In genomic region chr2:170928036-170928823, GRCh38 we compare ENCODE assay signal across 8 cellular contexts. TPM values are rescaled to one million over a fixed set of nuclear protein-coding genes. Genes with fewer than 3 reads are reported as not detected.
DNase-seq lines count a peak whose midpoint lies in the region; ATAC-seq, FAIRE-seq and TF ChIP-seq lines count a peak whose summit lies in the region.

No MANE protein-coding gene starts in this region.

- H4K20me1 ChIP-seq in endothelial cell of umbilical vein (replicated peaks; ENCODE audit: control insufficient read depth, extremely low read depth, insufficient read depth, low read length) = peaks cover 5% of the 10 kb centered on the region

- H3K4me3 Mint-ChIP-seq in HFFc6 (peak overlapping the region; percentile 88), nephron progenitor cell (peak overlapping the region; percentile 91)

- H3K4me2 ChIP-seq in endothelial cell of umbilical vein (ENCODE audit: insufficient read depth, low read length) = peak overlapping the region; percentile 69

- H3K4me3 ChIP-seq in endothelial cell of umbilical vein (replicated peaks in 1 of 3; ENCODE audit: insufficient read depth in 1 of 3, low read depth in 1 of 3, low read length in 3 of 3) = peak overlapping the region in 2 of 3 experiments; percentile 4 to 44

- dilution Hi-C loops in endothelial cell of umbilical vein (cut with MboI; ENCODE audit: extremely low pct_ligation_motif_present, low sequenced_read_pairs) = no loop called here

- FAIRE-seq in endothelial cell of umbilical vein (lab: Jason Lieb, UNC) = no peak
- no peak for FAIRE-seq in D721Med (lab: Jason Lieb, UNC)

- H3K9ac ChIP-seq in endothelial cell of umbilical vein (replicated peaks; ENCODE audit: extremely low read depth, insufficient read depth, low read length) = peak overlapping the region; percentile 55

- H3K27ac ChIP-seq in endothelial cell of umbilical vein (ENCODE audit: insufficient read depth, low read depth, low read length) = peak overlapping the region; percentile 29

- H3K4me1 ChIP-seq in endothelial cell of umbilical vein (ENCODE audit: control insufficient read depth, extremely low read depth, insufficient read depth, low read length) = peaks cover 16% of the 10 kb centered on the region

- H3K27ac Mint-ChIP-seq in HFFc6 = peak overlapping the region; percentile 90
- H3K27ac Mint-ChIP-seq in nephron progenitor cell = peak overlapping the region; percentile 17

- ATAC-seq in HG03108 (IDR thresholded peaks at IDR 0.05; ENCODE audit: unreplicated experiment) = no peak

- peaks cover 40% of the 10 kb centered on the region for H3K79me2 ChIP-seq in endothelial cell of umbilical vein (ENCODE audit: control insufficient read depth, insufficient read depth, low read length)

- H3K36me3 ChIP-seq in endothelial cell of umbilical vein (ENCODE audit: control insufficient read depth in 2 of 2, extremely low read depth in 1 of 2, insufficient read depth in 2 of 2, low read length in 2 of 2) = no peaks in the 10 kb centered on the region

- intact Hi-C loops in endothelial cell of umbilical vein (cut with micrococcal nuclease) = loop anchor here (1.0 kb wide), 2 partner anchors 231 to 317 kb away; no protein-coding TSS in a partner anchor

- H3K36me3 Mint-ChIP-seq in HFFc6 (ENCODE audit: low read depth) (peaks cover 18% of the 10 kb centered on the region), nephron progenitor cell (ENCODE audit: low read depth) (peaks cover 24% of the 10 kb centered on the region)

- CTCF ChIA-PET in endothelial cell of umbilical vein (lab: Charles Lee) = interaction anchor here (1.0 to 1.8 kb wide), 20 partner anchors 8 to 1199 kb away, joined by 3 to 11 read pairs (median 5); partner anchors contain the start of genes DCAF17, DLX2 and METTL8

- no peaks in the 10 kb centered on the region for H3K9me1 ChIP-seq in endothelial cell of umbilical vein (replicated peaks; ENCODE audit: control insufficient read depth, extremely low read depth, insufficient read depth, low read length)

- H3K9me3 Mint-ChIP-seq in HFFc6 (peaks cover 5% of the 10 kb centered on the region; the same call in 1 of the 2 replicates), nephron progenitor cell (peaks cover 30% of the 10 kb centered on the region)

- POLR2A ChIA-PET in endothelial cell of umbilical vein (lab: Charles Lee) = no interaction called here

- peak; percentile 43 for DNase-seq in CMK (ENCODE audit: low read depth)
- no peak for DNase-seq in HFFc6
- peak; percentile 62 for DNase-seq in SKM-1 (lab: John Stamatoyannopoulos, UW; ENCODE audit: unreplicated experiment)
- no peak for DNase-seq in endothelial cell of umbilical vein (ENCODE audit: low read depth, low spot score)
- DNase-seq in nephron progenitor cell = no peak
- no peak for DNase-seq in D721Med (ENCODE audit: insufficient read length, low spot score)
- no peak for DNase-seq in cerebellar cortex (ENCODE audit: low spot score)

- H2AFZ ChIP-seq in endothelial cell of umbilical vein (ENCODE audit: low read depth, low read length) = peak overlapping the region; percentile 89

- H3K4me1 Mint-ChIP-seq in HFFc6 (ENCODE audit: low read depth) = peaks cover 36% of the 10 kb centered on the region
- peaks cover 36% of the 10 kb centered on the region for H3K4me1 Mint-ChIP-seq in nephron progenitor cell

- TF ChIP-seq CTCF in HFFc6 (IDR thresholded peaks at IDR 0.05) (no peak), endothelial cell of umbilical vein (IDR thresholded peaks at IDR 0.05; ENCODE audit: extremely low read depth in 1 of 2, insufficient read depth in 1 of 2, low read depth in 1 of 2, low read length in 2 of 2) (no peak), nephron progenitor cell (IDR thresholded peaks at IDR 0.05) (no peak), D721Med (IDR thresholded peaks at IDR 0.05; ENCODE audit: insufficient read depth, missing control alignments) (no peak)

- no peaks in the 10 kb centered on the region for H3K9me3 ChIP-seq in endothelial cell of umbilical vein (replicated peaks; ENCODE audit: control insufficient read depth, insufficient read depth, low read length)

- H3K27me3 ChIP-seq in endothelial cell of umbilical vein (ENCODE audit: control insufficient read depth in 2 of 2, insufficient read depth in 2 of 2, low read length in 2 of 2) = no peaks in the 10 kb centered on the region

- H3K27me3 Mint-ChIP-seq in HFFc6 (ENCODE audit: insufficient read depth) = no peaks in the 10 kb centered on the region; the same call in 1 of the 2 replicates
- H3K27me3 Mint-ChIP-seq in nephron progenitor cell (ENCODE audit: low read depth, poor library complexity) = peaks cover 18% of the 10 kb centered on the region

- TSS peak; percentile 66 for BruUV-seq in endothelial cell of umbilical vein (replicated peaks; lab: Mats Ljungman, UMichigan)

- TF ChIP-seq POLR2A in endothelial cell of umbilical vein (IDR thresholded peaks at IDR 0.05; ENCODE audit: low read depth, low read length) = no peak

TF ChIP-seq in endothelial cell of umbilical vein, 7 proteins besides CTCF, POLR2A, EP300 and RAD21:
- TF ChIP-seq MYC (IDR thresholded peaks at IDR 0.05; ENCODE audit: low read depth, low read length) (no peak), JUN (IDR thresholded peaks at IDR 0.05; ENCODE audit: borderline replicate concordance, insufficient read depth, insufficient read length, low read depth) (no peak), GATA2 (IDR thresholded peaks at IDR 0.05; ENCODE audit: insufficient read depth, insufficient read length, low read depth, low read length) (no peak), POLR2AphosphoS5 (IDR thresholded peaks at IDR 0.05; ENCODE audit: insufficient read depth, low read depth, low read length) (no peak), EZH2 (IDR thresholded peaks at IDR 0.05; ENCODE audit: borderline replicate concordance, low read depth, low read length, severe bottlenecking) (no peak), MAX (IDR thresholded peaks at IDR 0.05; ENCODE audit: insufficient read depth, insufficient read length) (no peak), FOS (IDR thresholded peaks at IDR 0.05; ENCODE audit: borderline replicate concordance, insufficient read depth, low read length) (no peak)
TF ChIP-seq in endothelial cell of umbilical vein: peak in this region for 0.

RNA-seq across cellular contexts. Expression of gene GORASP2, which starts 0.8 kb away (rescaled TPM):
- 100 to 1,000 TPM; 113 to 124 (median 120) TPM for total RNA-seq in HFFc6 (2021; fragmentation: NEBNext Ultra II Directional; extraction: Animal tissue kit (Norgen Biotek cat#: 25700))
- 93.7 and 104 TPM in 2 replicates for total RNA-seq in endothelial cell of umbilical vein
- 245 and 279 TPM in 2 replicates for polyA plus RNA-seq in endothelial cell of umbilical vein
- 153 and 155 TPM in 2 replicates for polyA plus RNA-seq in endothelial cell of umbilical vein (2011; cell fraction: cytosol; rRNA removed)
- 111 and 119 TPM in 2 replicates for polyA plus RNA-seq in endothelial cell of umbilical vein (2011; cell fraction: nucleus; rRNA removed)
- polyA plus RNA-seq in endothelial cell of umbilical vein (2012) = 91.5 and 92.5 TPM in 2 replicates
- 137 TPM in 2 replicates for polyA minus RNA-seq in endothelial cell of umbilical vein
- polyA minus RNA-seq in endothelial cell of umbilical vein (2011; cell fraction: cytosol; rRNA and poly(A)+ RNA removed) = 35.1 TPM
- 72.0 and 72.2 TPM in 2 replicates for polyA minus RNA-seq in endothelial cell of umbilical vein (2011; cell fraction: nucleus; rRNA and poly(A)+ RNA removed)

Comparison
In these comparisons a context has a peak if more than half of its experiments do, and no peak if none do; other contexts are left out.
1. DNase-seq: peak in CMK (single experiment) and SKM-1 (single experiment); none in HFFc6 (single experiment), endothelial cell of umbilical vein (single experiment), nephron progenitor cell (single experiment), D721Med (single experiment) and cerebellar cortex (single experiment).